Comparison of ENCODE assay signal across 12 cellular contexts in genomic region chr3:141386080-141386594, GRCh38. TPM values are rescaled to one million over a fixed set of nuclear protein-coding genes. Genes with fewer than 3 reads are reported as not detected.
A peak's percentile ranks its signal among the peaks of the same experiment; 100 is the strongest.
DNase-seq lines count a peak whose midpoint lies in the region; ATAC-seq and TF ChIP-seq lines count a peak whose summit lies in the region.
"Had no signal": no experiment of that assay in that cellular context is flagged by ENCODE, and none has a peak within 500 bp of the region (broad histone marks: within the 10 kb centered on the region; RNA-seq: fewer than 3 reads in every experiment).

No MANE protein-coding gene starts in this region.

- ATAC-seq in left ventricle myocardium superior (peak; percentile 38), GM19463 (IDR thresholded peaks at IDR 0.05; ENCODE audit: unreplicated experiment) (no peak)

- in situ Hi-C loops in astrocyte of the spinal cord (cut with HindIII; ENCODE audit: low sequenced_read_pairs) = no loop called here

- intact Hi-C loops in left ventricle myocardium superior (cut with micrococcal nuclease) = no loop called here
- intact Hi-C loops in cardiac septum (cut with DNase I) = no loop called here

- H3K4me3 ChIP-seq in astrocyte of the spinal cord (ENCODE audit: low read depth, low read length) = peak overlapping the region; percentile 2
- H3K4me3 ChIP-seq: BLaER1 treated with 17β-estradiol and CSF1 and Interleukin-3, amounts not matched to agents 10 nM and 100 nM; HAP-1 had no signal

- DNase-seq in left ventricle myocardium superior = no peak
- DNase-seq in cardiac septum (ENCODE audit: low spot score) = no peak
- DNase-seq in astrocyte of the spinal cord (ENCODE audit: low read depth, low spot score) = no peak
- peak; percentile 40 for DNase-seq in medulla oblongata (ENCODE audit: extremely low spot score)
- DNase-seq in NCI-H510A (lab: John Stamatoyannopoulos, UW) = no peak
- DNase-seq in DMS114 treated with DMSO at 0.1 percent for 48 hours (lab: John Stamatoyannopoulos, UW; ENCODE audit: unreplicated experiment) = no peak
- no peak for DNase-seq in Kasumi-1 (lab: John Stamatoyannopoulos, UW)
- DNase-seq: heart right ventricle, NCI-H2171 treated with DMSO at 0.1 percent for 48 hours had no signal

- TF ChIP-seq CTCF in astrocyte of the spinal cord (IDR thresholded peaks at IDR 0.05; ENCODE audit: low read depth, low read length) = no peak

RNA-seq across cellular contexts. Expression of gene ZBTB38, which starts 17.8 kb away (rescaled TPM):
- total RNA-seq in left ventricle myocardium superior (105 TPM), cardiac septum (119 TPM)
